ENCODE assay signal across 33 cellular contexts in the genomic region with DNA sequence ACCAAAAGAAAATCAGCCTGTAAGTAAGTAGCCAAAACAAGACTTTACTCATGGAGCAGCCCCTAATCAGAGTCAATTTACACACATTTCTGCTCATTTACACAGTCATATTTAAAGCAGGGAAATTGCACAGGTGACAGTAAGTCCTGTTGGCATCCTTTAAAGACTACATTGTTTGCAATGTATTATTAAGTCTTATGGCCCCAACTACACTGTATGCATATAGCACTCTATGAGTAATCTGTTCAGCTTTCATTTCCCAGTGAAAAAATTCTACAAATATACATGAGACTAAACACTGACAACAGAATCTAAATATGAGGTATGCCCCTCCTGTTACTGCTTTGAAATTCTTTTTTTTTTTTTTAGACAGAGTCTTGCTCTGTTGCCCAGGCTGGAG.
"Had no signal": no experiment of that assay in that cellular context is flagged by ENCODE, and none has a peak within 500 bp of the region (broad histone marks: within the 10 kb centered on the region; RNA-seq: fewer than 3 reads in every experiment).

No MANE protein-coding gene starts in this region.

- ATAC-seq: activated CD8-positive, alpha-beta T cell treated with anti-CD3 and anti-CD28 coated beads for 36 hours; activated naive CD8-positive, alpha-beta T cell treated with anti-CD3 and anti-CD28 coated beads, Interleukin-2, amount 50 U/mL, for 24 hours; activated T-cell treated with anti-CD3 and anti-CD28 coated beads, Interleukin-2, amount 50 U/mL, for 4 hours; body of pancreas; effector memory CD8-positive, alpha-beta T cell; gastroesophageal sphincter; heart right ventricle; T-cell had no signal

- H3K27ac Mint-ChIP-seq: activated CD8-positive, alpha-beta T cell treated with anti-CD3 and anti-CD28 coated beads for 36 hours; activated naive CD8-positive, alpha-beta T cell treated with anti-CD3 and anti-CD28 coated beads for 36 hours; activated T-helper 2 cell treated with anti-CD3 and anti-CD28 coated beads, Interferon-gamma antibody, Interleukin-2, Interleukin-4, amounts not matched to agents 10 μg/mL and 5 μg/mL and 100 μg/mL, durations not matched to agents 14 hours and 24 hours and 36 hours; T-helper 1 cell treated with Interleukin-12 subunit alpha and Interleukin-12 subunit beta and Interleukin-4 antibody, amounts not matched to agents 30 μg/mL and 1 μg/mL, for 36 hours; T-helper 2 cell treated with Interferon-gamma antibody and Interleukin-4, amounts not matched to agents 5 μg/mL and 100 μg/mL, for 36 hours had no signal

- H3K9me3 Mint-ChIP-seq: activated CD8-positive, alpha-beta T cell treated with anti-CD3 and anti-CD28 coated beads for 36 hours; activated naive CD4-positive, alpha-beta T cell treated with anti-CD3 and anti-CD28 coated beads, Interleukin-2, amount 50 U/mL, for 24 hours; activated naive CD8-positive, alpha-beta T cell treated with anti-CD3 and anti-CD28 coated beads for 36 hours; activated naive CD8-positive, alpha-beta T cell treated with anti-CD3 and anti-CD28 coated beads, Interleukin-2, amount 50 U/mL, for 24 hours; activated T-cell treated with anti-CD3 and anti-CD28 coated beads, Interleukin-2, amount 50 U/mL, for 4 hours; activated T-helper 1 cell treated with anti-CD3 and anti-CD28 coated beads, Interleukin-12 subunit alpha, Interleukin-12 subunit beta, Interleukin-2, Interleukin-4 antibody, amounts not matched to agents 30 ng/mL and 10 ng/mL and 1 ng/mL, durations not matched to agents 14 hours and 24 hours and 36 hours; activated T-helper 2 cell treated with anti-CD3 and anti-CD28 coated beads, Interferon-gamma antibody, Interleukin-2, Interleukin-4, amounts not matched to agents 10 μg/mL and 5 μg/mL and 100 μg/mL, durations not matched to agents 14 hours and 24 hours and 36 hours; effector memory CD8-positive, alpha-beta T cell; T-cell; T-helper 1 cell treated with Interleukin-12 subunit alpha and Interleukin-12 subunit beta and Interleukin-4 antibody, amounts not matched to agents 30 μg/mL and 1 μg/mL, for 36 hours; T-helper 2 cell treated with Interferon-gamma antibody and Interleukin-4, amounts not matched to agents 5 μg/mL and 100 μg/mL, for 36 hours had no signal

- H3K9me3 ChIP-seq: adrenal gland, body of pancreas, esophagus squamous epithelium, gastroesophageal sphincter, heart right ventricle had no signal

- H3K4me3 ChIP-seq: adrenal gland, body of pancreas, esophagus squamous epithelium, gastroesophageal sphincter, heart right ventricle had no signal

- DNase-seq: activated CD4-positive, alpha-beta T cell treated with anti-CD3 and anti-CD28 coated beads for 48 hours; activated CD4-positive, alpha-beta T cell treated with anti-CD3 and anti-CD28 coated beads, Interleukin-2, amount 50 U/mL, for 1 hour; activated CD4-positive, alpha-beta T cell treated with anti-CD3 and anti-CD28 coated beads, Interleukin-2, amount 50 U/mL, for 48 hours; activated CD4-positive, CD25-positive, alpha-beta regulatory T cell; activated CD4-positive, CD25-positive, alpha-beta regulatory T cell treated with anti-CD3 and anti-CD28 coated beads, Interleukin-2, amount 50 U/mL, for 72 hours; activated CD8-positive, alpha-beta memory T cell treated with anti-CD3 and anti-CD28 coated beads for 24 hours; activated CD8-positive, alpha-beta T cell treated with anti-CD3 and anti-CD28 coated beads for 36 hours; activated effector memory CD4-positive, alpha-beta T cell treated with anti-CD3 and anti-CD28 coated beads, Interleukin-2, amount 50 U/mL, for 16 hours; activated naive CD4-positive, alpha-beta T cell; activated naive CD8-positive, alpha-beta T cell treated with anti-CD3 and anti-CD28 coated beads for 36 hours; activated naive CD8-positive, alpha-beta T cell treated with anti-CD3 and anti-CD28 coated beads, Interleukin-2, amount 50 U/mL, for 24 hours; activated T-cell treated with anti-CD3 and anti-CD28 coated beads, Interleukin-2, amount 50 U/mL, for 4 hours; adrenal gland; amygdala; aorta; body of pancreas; caudate nucleus; cortex of kidney; dermis blood vessel endothelial cell; effector CD4-positive, alpha-beta T cell; effector memory CD8-positive, alpha-beta T cell; esophagus squamous epithelium; foreskin melanocyte; heart right ventricle; SW 1271; T-cell; T1000 had no signal

- H3K4me3 Mint-ChIP-seq: activated CD8-positive, alpha-beta T cell treated with anti-CD3 and anti-CD28 coated beads for 36 hours; activated naive CD4-positive, alpha-beta T cell treated with anti-CD3 and anti-CD28 coated beads, Interleukin-2, amount 50 U/mL, for 24 hours; activated naive CD8-positive, alpha-beta T cell treated with anti-CD3 and anti-CD28 coated beads for 36 hours; activated naive CD8-positive, alpha-beta T cell treated with anti-CD3 and anti-CD28 coated beads, Interleukin-2, amount 50 U/mL, for 24 hours; activated T-cell treated with anti-CD3 and anti-CD28 coated beads, Interleukin-2, amount 50 U/mL, for 4 hours; activated T-helper 1 cell treated with anti-CD3 and anti-CD28 coated beads, Interleukin-12 subunit alpha, Interleukin-12 subunit beta, Interleukin-2, Interleukin-4 antibody, amounts not matched to agents 30 ng/mL and 10 ng/mL and 1 ng/mL, durations not matched to agents 14 hours and 24 hours and 36 hours; effector memory CD8-positive, alpha-beta T cell; T-cell; T-helper 1 cell treated with Interleukin-12 subunit alpha and Interleukin-12 subunit beta and Interleukin-4 antibody, amounts not matched to agents 30 μg/mL and 1 μg/mL, for 36 hours; T-helper 2 cell treated with Interferon-gamma antibody and Interleukin-4, amounts not matched to agents 5 μg/mL and 100 μg/mL, for 36 hours had no signal

- H3K27ac ChIP-seq: adrenal gland, body of pancreas, esophagus squamous epithelium, heart right ventricle had no signal

- H3K27me3 Mint-ChIP-seq: activated CD8-positive, alpha-beta T cell treated with anti-CD3 and anti-CD28 coated beads for 36 hours; activated naive CD4-positive, alpha-beta T cell treated with anti-CD3 and anti-CD28 coated beads, Interleukin-2, amount 50 U/mL, for 24 hours; activated naive CD8-positive, alpha-beta T cell treated with anti-CD3 and anti-CD28 coated beads for 36 hours; activated naive CD8-positive, alpha-beta T cell treated with anti-CD3 and anti-CD28 coated beads, Interleukin-2, amount 50 U/mL, for 24 hours; effector memory CD8-positive, alpha-beta T cell; T-cell had no signal

- H3K27me3 ChIP-seq: adrenal gland, body of pancreas, esophagus squamous epithelium, gastroesophageal sphincter, heart right ventricle had no signal
